Comparison of ENCODE assay signal across 1 cellular context in the genomic region with DNA sequence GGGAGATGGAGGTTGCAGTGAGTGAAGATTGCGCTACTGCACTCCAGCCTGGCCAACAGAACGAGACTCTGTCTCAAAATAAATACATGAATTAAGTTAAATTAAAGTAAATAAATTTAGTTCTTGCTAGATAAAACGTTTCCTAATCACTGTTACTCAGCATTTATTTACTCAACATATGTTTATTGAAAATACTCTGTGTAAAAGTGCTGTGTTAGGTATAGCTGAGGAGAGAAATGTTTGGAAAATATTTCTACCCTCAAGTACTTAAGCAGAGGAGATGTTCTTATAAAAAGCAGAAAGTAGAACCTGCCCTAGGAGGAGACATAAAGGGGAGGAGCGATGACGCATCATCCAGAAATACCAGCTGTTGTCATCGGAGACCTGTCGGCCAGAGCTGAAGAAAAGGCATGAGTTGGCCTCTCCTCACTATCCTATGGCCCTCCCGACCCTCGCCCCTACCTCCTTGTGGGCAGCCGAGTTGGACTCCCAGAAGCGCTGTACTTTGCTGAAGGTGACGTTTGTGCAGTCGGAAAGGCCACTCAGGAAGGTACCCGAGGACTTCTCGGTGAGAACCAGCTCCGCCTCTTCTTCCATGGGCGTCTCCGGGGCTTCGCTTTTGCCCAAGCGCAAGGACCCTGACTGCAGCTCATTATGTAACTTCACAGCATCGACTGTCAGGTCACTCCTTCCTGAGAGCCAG.
TF ChIP-seq lines count a peak whose summit lies in the region.

No MANE protein-coding gene starts in this region.

TF ChIP-seq in IMR-90, 13 proteins besides CTCF, POLR2A, EP300 and RAD21 (continued from another document):
- no peak for TF ChIP-seq USF2 (IDR thresholded peaks at IDR 0.05; ENCODE audit: low read depth, low read length)
- no peak for TF ChIP-seq NFE2L2 (IDR thresholded peaks at IDR 0.05; ENCODE audit: low read depth, low read length)
- TF ChIP-seq BHLHE40 (IDR thresholded peaks at IDR 0.05; ENCODE audit: low read depth, low read length): no peak
- 0 out of 2 replicates have a peak, but pooled peaks have one; percentile 23 for TF ChIP-seq FOS (IDR thresholded peaks at IDR 0.05; ENCODE audit: low read depth, low read length)
